12 cellular contexts compared by ENCODE assay signal in genomic region chr16:57025941-57026777, GRCh38. TPM values are rescaled to one million over a fixed set of nuclear protein-coding genes. Genes with fewer than 3 reads are reported as not detected.
A peak's percentile ranks its signal among the peaks of the same experiment; 100 is the strongest.
DNase-seq lines count a peak whose midpoint lies in the region; ATAC-seq and TF ChIP-seq lines count a peak whose summit lies in the region.
"Had no signal": no experiment of that assay in that cellular context is flagged by ENCODE, and none has a peak within 500 bp of the region (broad histone marks: within the 10 kb centered on the region; RNA-seq: fewer than 3 reads in every experiment).

No MANE protein-coding gene starts in this region.

- WGBS in aorta, 2 donors: 91 to 94% methylated on average over 21 of the region's 21 CpGs

- intact Hi-C loops in Right ventricle myocardium inferior (cut with DNase I) (no loop called here), left cardiac atrium (cut with DNase I) (no loop called here), aorta (cut with DNase I) (no loop called here), Calu3 (cut with micrococcal nuclease; ENCODE audit: unreplicated experiment) (no loop called here)

- ATAC-seq in Right ventricle myocardium inferior (peak; percentile 42), left cardiac atrium (no peak), memory B cell (ENCODE audit: low read depth) (no peak), aorta (ENCODE audit: low FRiP score) (peak; percentile 9)

- no peak overlapping the region for H3K4me3 ChIP-seq in aorta (ENCODE audit: low read length in 2 of 2)

- H3K4me1 Mint-ChIP-seq in memory B cell (peaks cover 38% of the 10 kb centered on the region), Calu3 (ENCODE audit: low read depth, unreplicated experiment) (no peaks in the 10 kb centered on the region)

- DNase-seq in Right ventricle myocardium inferior (ENCODE audit: missing footprints): no peak
- no peak for DNase-seq in left cardiac atrium
- peak; percentile 46 for DNase-seq in SHP77 treated with DMSO at 0.1 percent for 48 hours (lab: John Stamatoyannopoulos, UW)
- no peak for DNase-seq in memory B cell (ENCODE audit: low spot score in 2 of 2)
- peak in 1 of 2 donors; percentile 74 for DNase-seq in aorta
- no peak for DNase-seq in stimulated activated CD4-positive, alpha-beta T cell treated with anti-CD3 and anti-CD28 coated beads, Interleukin-4, amount 100 ng/mL, for 4 hours
- no peak for DNase-seq in Calu3
- DNase-seq: AML-193, cerebellar nuclear complex, KG1, naive B cell, NCI-H1092 treated with DMSO at 0.1 percent for 48 hours had no signal

- H3K4me3 Mint-ChIP-seq in memory B cell (no peak overlapping the region), Calu3 (ENCODE audit: low read depth, unreplicated experiment) (no peak overlapping the region)

- CTCF ChIA-PET in Calu3 (lab: Charles Lee): interaction anchor here (0.6 kb wide), 1 partner anchor 67 kb away, joined by 3 read pairs; the partner anchor contains the start of gene CPNE2

- BruUV-seq in Calu3 (replicated peaks; lab: Mats Ljungman, UMichigan): no TSS peak

- no peaks in the 10 kb centered on the region for H3K27me3 ChIP-seq in aorta (ENCODE audit: control insufficient read depth in 1 of 2, insufficient read depth in 2 of 2, low read length in 1 of 2)

- H3K36me3 Mint-ChIP-seq in memory B cell (peaks cover 39% of the 10 kb centered on the region), Calu3 (ENCODE audit: insufficient read depth, unreplicated experiment) (no peaks in the 10 kb centered on the region)

- no peaks in the 10 kb centered on the region for H3K27me3 Mint-ChIP-seq in memory B cell
- H3K27me3 Mint-ChIP-seq in Calu3 (ENCODE audit: unreplicated experiment): peaks cover 44% of the 10 kb centered on the region
- H3K27me3 Mint-ChIP-seq: naive B cell had no signal

- H3K27ac Mint-ChIP-seq in memory B cell: peak overlapping the region; percentile 67
- H3K27ac Mint-ChIP-seq in Calu3 (ENCODE audit: unreplicated experiment): no peak overlapping the region

- TF ChIP-seq CTCF in Calu3 (IDR thresholded peaks at IDR 0.05; ENCODE audit: unreplicated experiment): no peak

- H3K27ac ChIP-seq in aorta (ENCODE audit: low read depth in 1 of 2, low read length in 2 of 2): no peak overlapping the region

- peaks cover 0 to 2% of the 10 kb centered on the region in 2 donors for H3K36me3 ChIP-seq in aorta (ENCODE audit: control insufficient read depth in 1 of 2, insufficient read depth in 2 of 2, low read length in 1 of 2)

- H3K4me1 ChIP-seq in aorta (ENCODE audit: control insufficient read depth in 1 of 2, insufficient read depth in 2 of 2, low read length in 2 of 2): no peaks in the 10 kb centered on the region

- no peaks in the 10 kb centered on the region for H3K9me3 ChIP-seq in aorta (ENCODE audit: control insufficient read depth, low read length)

- H3K9me3 Mint-ChIP-seq in memory B cell (peaks cover 4% of the 10 kb centered on the region), Calu3 (ENCODE audit: low read depth, unreplicated experiment) (no peaks in the 10 kb centered on the region)

RNA-seq across cellular contexts. Expression of gene NLRC5, which starts 36.8 kb away (rescaled TPM):
- total RNA-seq in Right ventricle myocardium inferior (8.6 TPM), left cardiac atrium (10 to 100 TPM; 14.2 to 31.5 TPM), aorta (10 to 100 TPM; 49.3 to 82.9 TPM), Calu3 (2022) (18.0 and 42.3 TPM in 2 replicates)
- polyA plus RNA-seq in aorta: 10 to 100 TPM in 1 of 2 donors, 1 to 10 TPM in 1; 4.9 to 22.6 TPM

Comparison
In these comparisons a context has a peak if more than half of its experiments do, and no peak if none do; other contexts are left out.
1. ATAC-seq: peak in Right ventricle myocardium inferior (single experiment) and aorta (single experiment); none in left cardiac atrium (0 of 2) and memory B cell (single experiment).